In the genomic region with DNA sequence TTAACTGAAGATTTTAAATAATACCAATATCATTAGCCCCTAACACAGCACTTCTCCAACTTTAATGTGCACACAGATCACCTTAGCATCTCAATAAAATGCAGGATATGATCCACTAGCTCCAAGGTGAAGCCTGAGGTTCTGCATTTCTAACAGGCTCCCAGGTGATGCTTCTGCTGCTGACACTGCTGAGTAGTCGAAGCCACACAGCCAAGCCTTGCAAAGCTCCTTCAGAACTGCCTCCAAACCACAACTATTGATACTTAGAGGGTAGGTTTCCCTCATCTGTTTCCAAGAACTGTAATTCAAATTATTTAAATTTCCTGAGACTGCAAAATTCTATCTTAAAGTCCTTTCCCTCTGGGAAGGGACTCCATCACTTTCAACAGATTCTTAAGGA, we compare ENCODE assay signal across 14 cellular contexts.
"Had no signal": no experiment of that assay in that cellular context is flagged by ENCODE, and none has a peak within 500 bp of the region (broad histone marks: within the 10 kb centered on the region; RNA-seq: fewer than 3 reads in every experiment).

No MANE protein-coding gene starts in this region.

- H3K9me3 Mint-ChIP-seq: effector memory CD8-positive, alpha-beta T cell; naive thymus-derived CD8-positive, alpha-beta T cell; stimulated activated memory B cell treated with anti-CD40 and anti-IgM and Interleukin-4, amounts not matched to agents 10 μg/mL and 1 μg/mL and 100 μg/mL, for 72 hours had no signal

- H3K27ac ChIP-seq: epithelial cell of prostate, transverse colon, WERI-Rb-1 had no signal

- H3K9me3 ChIP-seq: SK-N-SH, transverse colon had no signal

- H3K27me3 ChIP-seq: transverse colon had no signal

- H3K27ac Mint-ChIP-seq: effector memory CD8-positive, alpha-beta T cell; stimulated activated memory B cell treated with anti-CD40 and anti-IgM and Interleukin-4, amounts not matched to agents 10 μg/mL and 1 μg/mL and 100 μg/mL, for 72 hours had no signal

- ATAC-seq: effector memory CD8-positive, alpha-beta T cell; left ventricle myocardium superior; naive thymus-derived CD8-positive, alpha-beta T cell; stimulated activated memory B cell treated with anti-CD40 and anti-IgM and Interleukin-4, amounts not matched to agents 10 μg/mL and 1 μg/mL and 100 μg/mL, for 72 hours had no signal

- H3K4me3 Mint-ChIP-seq: effector memory CD8-positive, alpha-beta T cell; stimulated activated memory B cell treated with anti-CD40 and anti-IgM and Interleukin-4, amounts not matched to agents 10 μg/mL and 1 μg/mL and 100 μg/mL, for 72 hours had no signal

- H3K4me3 ChIP-seq: transverse colon had no signal

- H3K27me3 Mint-ChIP-seq: effector memory CD8-positive, alpha-beta T cell; naive thymus-derived CD8-positive, alpha-beta T cell; stimulated activated memory B cell treated with anti-CD40 and anti-IgM and Interleukin-4, amounts not matched to agents 10 μg/mL and 1 μg/mL and 100 μg/mL, for 72 hours had no signal

- DNase-seq: activated CD8-positive, alpha-beta memory T cell treated with anti-CD3 and anti-CD28 coated beads, Interleukin-2, amount 50 U/mL, for 48 hours; dermis blood vessel endothelial cell; effector memory CD8-positive, alpha-beta T cell; foreskin melanocyte; kidney glomerular epithelial cell; left ventricle myocardium superior; mesenchymal stem cell; naive thymus-derived CD8-positive, alpha-beta T cell; SK-N-SH; stimulated activated CD4-positive, alpha-beta T cell treated with anti-CD3 and anti-CD28 coated beads, Interleukin-2, amount 100 ng/mL, for 48 hours; transverse colon had no signal

- H3K36me3 ChIP-seq: transverse colon had no signal
